Comparison of ENCODE assay signal across 2 cellular contexts in the genomic region with DNA sequence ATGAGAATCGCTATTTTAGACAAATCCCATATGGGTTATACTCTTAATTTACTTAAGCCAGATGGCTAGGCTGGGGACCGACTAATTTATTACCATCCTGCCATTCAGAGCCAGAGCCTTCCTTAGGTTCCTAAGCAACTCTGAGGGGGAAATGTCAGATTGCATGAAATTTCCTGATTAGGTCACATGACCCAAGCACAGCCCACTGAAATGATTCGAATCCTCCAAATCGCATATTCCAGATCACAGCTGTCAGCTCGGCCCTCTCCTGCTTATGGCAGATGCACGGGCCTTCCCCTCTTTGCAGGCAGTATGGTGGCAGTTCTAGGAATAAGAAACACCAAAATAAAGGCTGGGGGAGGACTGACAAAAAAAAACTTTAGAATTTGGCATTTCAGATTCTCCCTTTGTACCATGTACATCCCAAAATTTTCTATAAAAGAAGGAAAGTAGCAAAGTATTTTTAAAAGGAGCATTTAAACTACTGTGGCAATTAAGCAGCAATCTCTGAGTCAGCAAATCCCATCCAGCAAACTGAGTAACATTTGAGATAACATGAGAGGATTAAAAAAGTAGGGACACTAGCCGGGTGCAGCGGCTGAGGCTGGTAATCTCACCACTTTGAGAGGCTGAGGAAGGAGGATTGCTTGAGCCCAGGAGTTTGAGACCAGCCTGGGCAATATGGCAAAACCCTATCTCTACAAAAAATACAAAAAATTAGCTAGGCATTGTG.
TF ChIP-seq lines count a peak whose summit lies in the region.

No MANE protein-coding gene starts in this region.

TF ChIP-seq in HepG2, 621 proteins besides CTCF, POLR2A, EP300 and RAD21:
- peak; percentile 66 to 89 for TF ChIP-seq MAFK (conservative IDR thresholded peaks at IDR 0.05 in 1 of 2, IDR thresholded peaks at IDR 0.05 in 1 of 2; ENCODE audit: low read length in 2 of 2)
- no peak for TF ChIP-seq SKI (IDR thresholded peaks at IDR 0.05; ENCODE audit: partially characterized antibody)
- no peak for TF ChIP-seq ZNF382 (CRISPR knock-in tag; IDR thresholded peaks at IDR 0.05; ENCODE audit: borderline replicate concordance)
- TF ChIP-seq BORCS8-MEF2B (CRISPR knock-in tag; IDR thresholded peaks at IDR 0.05): no peak
- no peak for TF ChIP-seq JUND (CRISPR knock-in tag; IDR thresholded peaks at IDR 0.05)
- no peak for TF ChIP-seq HNRNPH1 (optimal IDR thresholded peaks at IDR 0.05; ENCODE audit: low read depth, low read length)
- no peak for TF ChIP-seq MZF1 (CRISPR knock-in tag; IDR thresholded peaks at IDR 0.05; ENCODE audit: borderline replicate concordance)
- TF ChIP-seq MTA1 (CRISPR knock-in tag; IDR thresholded peaks at IDR 0.05; ENCODE audit: borderline replicate concordance): no peak
- TF ChIP-seq SPEN (CRISPR knock-in tag; IDR thresholded peaks at IDR 0.05; ENCODE audit: low read depth): no peak
- peak; percentile 73 for TF ChIP-seq MAFF (IDR thresholded peaks at IDR 0.05; ENCODE audit: low read depth, low read length)

TF ChIP-seq in endothelial cell of umbilical vein, 7 proteins besides CTCF, POLR2A, EP300 and RAD21:
- TF ChIP-seq MYC (IDR thresholded peaks at IDR 0.05; ENCODE audit: low read depth, low read length): no peak
